ENCODE assay signal across 10 cellular contexts in genomic region chr1:203557958-203558760, GRCh38.
DNase-seq lines count a peak whose midpoint lies in the region; ATAC-seq and TF ChIP-seq lines count a peak whose summit lies in the region.
"Had no signal": no experiment of that assay in that cellular context is flagged by ENCODE, and none has a peak within 500 bp of the region (broad histone marks: within the 10 kb centered on the region; RNA-seq: fewer than 3 reads in every experiment).

No MANE protein-coding gene starts in this region.

- intact Hi-C loops in body of pancreas (cut with DNase I), result no loop called here
- intact Hi-C loops in upper lobe of right lung (cut with DNase I), result no loop called here

- H3K4me3 Mint-ChIP-seq in naive thymus-derived CD8-positive, alpha-beta T cell, result no peak overlapping the region
- H3K4me3 Mint-ChIP-seq: memory B cell had no signal

- DNase-seq in SKM-1 treated with dmso at 0.1 percent for 144 hours (lab: John Stamatoyannopoulos, UW; ENCODE audit: unreplicated experiment), result peak; percentile 36
- DNase-seq in SKM-1 (lab: John Stamatoyannopoulos, UW; ENCODE audit: unreplicated experiment), result no peak
- peak in 3 of 4 donors; percentile 8 to 39 (median 25) for DNase-seq in body of pancreas
- DNase-seq in kidney tubule cell (ENCODE audit: low spot score), result peak; percentile 98
- no peak for DNase-seq in upper lobe of right lung
- DNase-seq in naive thymus-derived CD8-positive, alpha-beta T cell, result no peak
- DNase-seq in stimulated activated CD4-positive, alpha-beta T cell treated with anti-CD3 and anti-CD28 coated beads, Interleukin-4, amount 100 ng/mL, for 4 hours, result no peak
- no peak for DNase-seq in stimulated activated naive CD8-positive, alpha-beta T cell treated with anti-CD3 and anti-CD28 coated beads, Interleukin-15, Interleukin-2, amounts not matched to agents 100 U/mL and 50 U/mL, for 24 hours

- TF ChIP-seq POLR2A in body of pancreas (IDR thresholded peaks at IDR 0.05), result no peak

- H3K27ac ChIP-seq in body of pancreas (no peak overlapping the region), upper lobe of right lung (no peak overlapping the region)

- H3K4me1 Mint-ChIP-seq in naive thymus-derived CD8-positive, alpha-beta T cell, result peaks cover 0 to 2% (median 0%) of the 10 kb centered on the region in 4 donors

- no peaks in the 10 kb centered on the region for H3K9me3 Mint-ChIP-seq in naive thymus-derived CD8-positive, alpha-beta T cell

- H3K27ac Mint-ChIP-seq in naive thymus-derived CD8-positive, alpha-beta T cell, result no peak overlapping the region
- H3K27ac Mint-ChIP-seq: memory B cell had no signal

- H3K36me3 Mint-ChIP-seq in naive thymus-derived CD8-positive, alpha-beta T cell, result no peaks in the 10 kb centered on the region
- H3K36me3 Mint-ChIP-seq: memory B cell had no signal

- H3K4me3 ChIP-seq in body of pancreas, result no peak overlapping the region
- H3K4me3 ChIP-seq in upper lobe of right lung, result no peak overlapping the region

- POLR2A ChIA-PET in naive thymus-derived CD8-positive, alpha-beta T cell (lab: Charles Lee), result no interaction called here

- H3K27me3 ChIP-seq in body of pancreas, result no peaks in the 10 kb centered on the region
- no peaks in the 10 kb centered on the region for H3K27me3 ChIP-seq in upper lobe of right lung

- H3K4me1 ChIP-seq in body of pancreas (peaks cover 4% of the 10 kb centered on the region), upper lobe of right lung (peaks cover 18% of the 10 kb centered on the region)

- 55 to 67% methylated on average over 5 of the region's 5 CpGs for WGBS in body of pancreas, 2 donors

- TF ChIP-seq CTCF in body of pancreas (IDR thresholded peaks at IDR 0.05), result no peak
- TF ChIP-seq CTCF in upper lobe of right lung (IDR thresholded peaks at IDR 0.05), result no peak

- H3K9me3 ChIP-seq in body of pancreas (no peaks in the 10 kb centered on the region), upper lobe of right lung (no peaks in the 10 kb centered on the region)

- peaks cover 0 to 2% (median 0%) of the 10 kb centered on the region in 5 donors for H3K27me3 Mint-ChIP-seq in naive thymus-derived CD8-positive, alpha-beta T cell

- ATAC-seq in body of pancreas, result peak; percentile 54
- peak; percentile 79 for ATAC-seq in upper lobe of right lung
- ATAC-seq in naive thymus-derived CD8-positive, alpha-beta T cell, result no peak
- ATAC-seq in stimulated activated naive CD8-positive, alpha-beta T cell treated with anti-CD3 and anti-CD28 coated beads, Interleukin-15, Interleukin-2, amounts not matched to agents 100 U/mL and 50 U/mL, for 24 hours, result no peak
- ATAC-seq: activated CD4-positive, CD25-positive, alpha-beta regulatory T cell treated with anti-CD3 and anti-CD28 coated beads, Interleukin-2, amount 50 U/mL, for 24 hours had no signal

- H3K36me3 ChIP-seq in body of pancreas (replicated peaks in 1 of 2; ENCODE audit: insufficient read depth in 1 of 2, low read depth in 2 of 2) (no peaks in the 10 kb centered on the region), upper lobe of right lung (no peaks in the 10 kb centered on the region)

Comparison
In these comparisons a context has a peak if more than half of its experiments do, and no peak if none do; other contexts are left out.
1. DNase-seq: peak in SKM-1 treated with dmso at 0.1 percent for 144 hours (single experiment), body of pancreas (3 of 4) and kidney tubule cell (single experiment); none in SKM-1 (single experiment), upper lobe of right lung (single experiment), naive thymus-derived CD8-positive, alpha-beta T cell (0 of 10), stimulated activated CD4-positive, alpha-beta T cell treated with anti-CD3 and anti-CD28 coated beads, Interleukin-4, amount 100 ng/mL, for 4 hours (0 of 2) and stimulated activated naive CD8-positive, alpha-beta T cell treated with anti-CD3 and anti-CD28 coated beads, Interleukin-15, Interleukin-2, amounts not matched to agents 100 U/mL and 50 U/mL, for 24 hours (single experiment).
2. ATAC-seq: peak in body of pancreas (single experiment) and upper lobe of right lung (single experiment); none in naive thymus-derived CD8-positive, alpha-beta T cell (0 of 2) and stimulated activated naive CD8-positive, alpha-beta T cell treated with anti-CD3 and anti-CD28 coated beads, Interleukin-15, Interleukin-2, amounts not matched to agents 100 U/mL and 50 U/mL, for 24 hours (single experiment).